8 cellular contexts compared by ENCODE assay signal in genomic region chr16:70332728-70333127, GRCh38. TPM values are rescaled to one million over a fixed set of nuclear protein-coding genes. Genes with fewer than 3 reads are reported as not detected.
DNase-seq lines count a peak whose midpoint lies in the region; ATAC-seq and TF ChIP-seq lines count a peak whose summit lies in the region.
"Not testable (repeated sequence)": the region's sequence is repeated elsewhere in the genome, so short reads cannot be mapped to it uniquely, and the experiment has no call there.

No MANE protein-coding gene starts in this region.

- not testable (repeated sequence) for H3K23ac ChIP-seq in mesendoderm (ENCODE audit: low read length)

- peak overlapping the region; percentile 8 for H3K27ac Mint-ChIP-seq in activated CD4-positive, alpha-beta T cell treated with anti-CD3 and anti-CD28 coated beads, Interleukin-2, amount 10 ng/mL, durations not matched to agents 24 days and 14 days
- H3K27ac Mint-ChIP-seq in activated naive CD8-positive, alpha-beta T cell treated with anti-CD3 and anti-CD28 coated beads, Interleukin-2, amount 50 U/mL, for 24 hours = peak overlapping the region; percentile 59
- H3K27ac Mint-ChIP-seq in type B pancreatic cell = peak overlapping the region; percentile 48

- not testable (repeated sequence) for H4K8ac ChIP-seq in mesendoderm (ENCODE audit: low read depth, low read length)

- not testable (repeated sequence) for H2BK15ac ChIP-seq in mesendoderm (replicated peaks; ENCODE audit: low read depth)

- H3K27me3 ChIP-seq in mesendoderm (ENCODE audit: insufficient read depth, low read length, poor library complexity) = not testable (repeated sequence)

- not testable (repeated sequence) for H3K4me1 Mint-ChIP-seq in activated CD4-positive, alpha-beta T cell treated with anti-CD3 and anti-CD28 coated beads, Interleukin-2, amount 10 ng/mL, durations not matched to agents 24 days and 14 days; activated naive CD8-positive, alpha-beta T cell treated with anti-CD3 and anti-CD28 coated beads, Interleukin-2, amount 50 U/mL, for 24 hours; type B pancreatic cell (ENCODE audit: unreplicated experiment)

- H3K36me3 ChIP-seq in mesendoderm (ENCODE audit: control insufficient read depth, insufficient read depth, low read length) = not testable (repeated sequence)

- H3K79me2 ChIP-seq in mesendoderm (ENCODE audit: control insufficient read depth, insufficient read depth, low read length) = not testable (repeated sequence)

- H3K56ac ChIP-seq in mesendoderm (ENCODE audit: low read length) = not testable (repeated sequence)

- WGBS in mesendoderm (ENCODE audit: extremely low coverage, insufficient coverage, low lambda C conversion rate) = no CpG with 5 or more reads among the region's 12 CpGs

- intact Hi-C loops in activated CD4-positive, alpha-beta T cell treated with anti-CD3 and anti-CD28 coated beads, Interleukin-2, amount 10 ng/mL, durations not matched to agents 24 days and 14 days (cut with micrococcal nuclease) = not testable (repeated sequence)

- not testable (repeated sequence) for H3K9me3 Mint-ChIP-seq in activated CD4-positive, alpha-beta T cell treated with anti-CD3 and anti-CD28 coated beads, Interleukin-2, amount 10 ng/mL, durations not matched to agents 24 days and 14 days; activated naive CD8-positive, alpha-beta T cell treated with anti-CD3 and anti-CD28 coated beads, Interleukin-2, amount 50 U/mL, for 24 hours; type B pancreatic cell

- H3K4me3 Mint-ChIP-seq in activated CD4-positive, alpha-beta T cell treated with anti-CD3 and anti-CD28 coated beads, Interleukin-2, amount 10 ng/mL, durations not matched to agents 24 days and 14 days; activated naive CD8-positive, alpha-beta T cell treated with anti-CD3 and anti-CD28 coated beads, Interleukin-2, amount 50 U/mL, for 24 hours; type B pancreatic cell: not testable (repeated sequence)

- not testable (repeated sequence) for H3K4ac ChIP-seq in mesendoderm (ENCODE audit: low read depth, low read length)

- H4K5ac ChIP-seq in mesendoderm (ENCODE audit: low read length) = not testable (repeated sequence)

- not testable (repeated sequence) for H3K4me1 ChIP-seq in mesendoderm (ENCODE audit: control insufficient read depth, low read depth, low read length)

- ATAC-seq in activated naive CD8-positive, alpha-beta T cell treated with anti-CD3 and anti-CD28 coated beads, Interleukin-2, amount 50 U/mL, for 24 hours = not testable (repeated sequence)

- H3K4me3 ChIP-seq in fibroblast of pulmonary artery (replicated peaks; ENCODE audit: low read depth, low read length); mesendoderm (ENCODE audit: low read length): not testable (repeated sequence)

- not testable (repeated sequence) for H2BK5ac ChIP-seq in mesendoderm (ENCODE audit: low read length)

- H3K4me2 ChIP-seq in mesendoderm (ENCODE audit: low read length) = not testable (repeated sequence)

- peak; percentile 89 for DNase-seq in DMS53 treated with DMSO at 0.1 percent for 48 hours (lab: John Stamatoyannopoulos, UW; ENCODE audit: unreplicated experiment)
- peak; percentile 41 for DNase-seq in RPMI7951 (ENCODE audit: low read depth)
- not testable (repeated sequence) for DNase-seq in activated CD4-positive, alpha-beta T cell treated with anti-CD3 and anti-CD28 coated beads, Interleukin-2, amount 10 ng/mL, durations not matched to agents 24 days and 14 days; activated naive CD8-positive, alpha-beta T cell treated with anti-CD3 and anti-CD28 coated beads, Interleukin-2, amount 50 U/mL, for 24 hours; type B pancreatic cell (ENCODE audit: extremely low spot score, unreplicated experiment)
- DNase-seq in dermis blood vessel endothelial cell = peak; percentile 63
- DNase-seq in fibroblast of pulmonary artery (ENCODE audit: low read depth) = peak; percentile 43
- peak; percentile 32 for DNase-seq in mesendoderm

- H3K27me3 Mint-ChIP-seq in activated CD4-positive, alpha-beta T cell treated with anti-CD3 and anti-CD28 coated beads, Interleukin-2, amount 10 ng/mL, durations not matched to agents 24 days and 14 days; activated naive CD8-positive, alpha-beta T cell treated with anti-CD3 and anti-CD28 coated beads, Interleukin-2, amount 50 U/mL, for 24 hours; type B pancreatic cell: not testable (repeated sequence)

- TF ChIP-seq CTCF in fibroblast of pulmonary artery (IDR thresholded peaks at IDR 0.05; ENCODE audit: low read length, missing control alignments); type B pancreatic cell (conservative IDR thresholded peaks at IDR 0.05): not testable (repeated sequence)

- peaks cover 26% of the 10 kb centered on the region for H3K36me3 Mint-ChIP-seq in activated CD4-positive, alpha-beta T cell treated with anti-CD3 and anti-CD28 coated beads, Interleukin-2, amount 10 ng/mL, durations not matched to agents 24 days and 14 days (ENCODE audit: low read depth)
- peaks cover 19% of the 10 kb centered on the region for H3K36me3 Mint-ChIP-seq in activated naive CD8-positive, alpha-beta T cell treated with anti-CD3 and anti-CD28 coated beads, Interleukin-2, amount 50 U/mL, for 24 hours (ENCODE audit: low read depth)
- H3K36me3 Mint-ChIP-seq in type B pancreatic cell = not testable (repeated sequence)

- H3K9ac ChIP-seq in mesendoderm (ENCODE audit: low read length) = not testable (repeated sequence)

- not testable (repeated sequence) for H2AK5ac ChIP-seq in mesendoderm (ENCODE audit: low read length)

- not testable (repeated sequence) for H2BK120ac ChIP-seq in mesendoderm (ENCODE audit: low read depth, low read length)

- H3K18ac ChIP-seq in mesendoderm (ENCODE audit: low read length) = not testable (repeated sequence)

- H3K79me1 ChIP-seq in mesendoderm (ENCODE audit: low read length) = not testable (repeated sequence)

- not testable (repeated sequence) for H3K27ac ChIP-seq in mesendoderm (ENCODE audit: low read depth, low read length)

RNA-seq across cellular contexts. Expression of gene DDX19A, which starts 14.0 kb away (rescaled TPM):
- total RNA-seq in RPMI7951 (2014; rRNA removed; shearing (Covaris generic)) = 40.0 and 40.9 TPM in 2 replicates
- 73.0 and 73.3 TPM in 2 replicates for total RNA-seq in activated CD4-positive, alpha-beta T cell treated with anti-CD3 and anti-CD28 coated beads, Interleukin-2, amount 10 ng/mL, durations not matched to agents 24 days and 14 days
- 40.2 and 50.5 TPM in 2 replicates for total RNA-seq in dermis blood vessel endothelial cell
- polyA plus RNA-seq in mesendoderm (2013, experiment 1 of 2) = 39.1 TPM
- polyA plus RNA-seq in mesendoderm (2013, experiment 2 of 2) = 39.0 TPM
- 41.4 and 52.7 TPM in 2 replicates for total RNA-seq in type B pancreatic cell (ENCODE audit: low replicate concordance)

RNA-seq across cellular contexts. Expression of gene DDX19B, which starts 33.7 kb away (rescaled TPM):
- 17.5 and 31.7 TPM in 2 replicates for total RNA-seq in RPMI7951 (2014; rRNA removed; shearing (Covaris generic))
- 29.4 and 30.4 TPM in 2 replicates for total RNA-seq in activated CD4-positive, alpha-beta T cell treated with anti-CD3 and anti-CD28 coated beads, Interleukin-2, amount 10 ng/mL, durations not matched to agents 24 days and 14 days
- total RNA-seq in dermis blood vessel endothelial cell (24.0 and 32.6 TPM in 2 replicates), type B pancreatic cell (ENCODE audit: low replicate concordance) (27.4 and 32.2 TPM in 2 replicates)
- 46.4 TPM for polyA plus RNA-seq in mesendoderm (2013, experiment 1 of 2)
- polyA plus RNA-seq in mesendoderm (2013, experiment 2 of 2) = 45.1 TPM

RNA-seq across cellular contexts. Expression of gene AARS1, which starts 43.4 kb away (rescaled TPM):
- 43.5 and 50.8 TPM in 2 replicates for total RNA-seq in RPMI7951 (2014; rRNA removed; shearing (Covaris generic))
- total RNA-seq in activated CD4-positive, alpha-beta T cell treated with anti-CD3 and anti-CD28 coated beads, Interleukin-2, amount 10 ng/mL, durations not matched to agents 24 days and 14 days = 115 and 117 TPM in 2 replicates
- total RNA-seq in dermis blood vessel endothelial cell (111 and 152 TPM in 2 replicates), type B pancreatic cell (ENCODE audit: low replicate concordance) (112 and 123 TPM in 2 replicates)
- polyA plus RNA-seq in mesendoderm (2013, experiment 1 of 2) = 84.0 TPM
- 85.9 TPM for polyA plus RNA-seq in mesendoderm (2013, experiment 2 of 2)

Comparison
In these comparisons a context has a peak if more than half of its experiments do, and no peak if none do; other contexts are left out.
1. H3K27ac Mint-ChIP-seq: peak in every context shown above with its lines; median percentile 59 in activated naive CD8-positive, alpha-beta T cell treated with anti-CD3 and anti-CD28 coated beads, Interleukin-2, amount 50 U/mL, for 24 hours; 48 in type B pancreatic cell; 8 in activated CD4-positive, alpha-beta T cell treated with anti-CD3 and anti-CD28 coated beads, Interleukin-2, amount 10 ng/mL, durations not matched to agents 24 days and 14 days.